In the genomic region with DNA sequence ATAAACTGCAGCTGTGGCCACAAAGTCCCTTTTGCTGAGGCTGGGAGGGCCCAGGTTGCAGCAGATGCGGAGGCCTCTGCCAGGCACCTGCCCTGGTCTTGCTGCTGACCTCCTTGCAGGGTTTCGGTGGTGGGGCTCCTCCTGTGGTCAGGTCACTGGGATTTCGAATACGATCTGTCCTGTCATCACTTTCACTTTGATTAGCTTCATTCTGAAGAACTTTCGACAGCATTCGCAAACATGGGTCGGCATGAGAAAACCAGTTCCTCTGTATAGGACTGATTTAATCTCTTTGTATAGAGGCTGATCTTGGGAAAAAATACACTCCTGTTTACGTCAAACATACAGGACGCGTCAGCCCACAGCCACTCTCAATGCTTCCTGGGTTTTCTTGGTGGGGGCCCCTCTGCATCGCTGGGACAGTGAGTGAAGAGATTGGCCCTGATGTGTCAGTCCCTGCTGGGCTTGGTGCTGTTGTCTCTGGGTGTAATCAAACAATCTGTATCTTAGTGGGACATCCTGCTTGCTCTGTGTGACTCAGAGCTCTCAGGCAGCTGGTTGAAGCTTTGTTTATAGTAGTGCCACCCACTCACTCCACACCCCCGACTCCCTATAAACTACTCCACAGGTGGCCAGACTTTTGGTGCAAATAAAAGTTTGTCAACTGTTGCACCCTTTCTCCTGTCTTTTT, we compare ENCODE assay signal across 8 cellular contexts.
DNase-seq lines count a peak whose midpoint lies in the region; ATAC-seq and TF ChIP-seq lines count a peak whose summit lies in the region.

No MANE protein-coding gene starts in this region.

- H3K36me3 ChIP-seq in lung (ENCODE audit: control insufficient read depth in 2 of 2, insufficient read depth in 2 of 2, low read length in 2 of 2), result no peaks in the 10 kb centered on the region

- H3K36me3 Mint-ChIP-seq in activated T-cell treated with anti-CD3 and anti-CD28 coated beads, Interleukin-2, amount 50 U/mL, for 72 hours (ENCODE audit: insufficient read depth in 2 of 2), result peaks cover 11 to 23% of the 10 kb centered on the region in 2 donors

- peak; percentile 93 for ATAC-seq in activated T-cell treated with anti-CD3 and anti-CD28 coated beads, Interleukin-2, amount 50 U/mL, for 72 hours (replicated peaks in 1 of 2)
- peak; percentile 41 for ATAC-seq in lung (ENCODE audit: insufficient read depth, low FRiP score)

- peaks cover 0 to 1% of the 10 kb centered on the region in 2 donors for H3K9me3 ChIP-seq in lung (ENCODE audit: control insufficient read depth in 2 of 2, insufficient read depth in 1 of 2, low read length in 1 of 2)

- H3K27ac ChIP-seq in lung (ENCODE audit: low read depth in 1 of 2, low read length in 1 of 2), result peak overlapping the region in 1 of 2 donors; percentile 58

- H3K27ac Mint-ChIP-seq in activated T-cell treated with anti-CD3 and anti-CD28 coated beads, Interleukin-2, amount 50 U/mL, for 72 hours, result peak overlapping the region; percentile 96

- 43 to 61% methylated on average over 12 of the region's 12 CpGs for WGBS in lung, 2 donors

- no peak for TF ChIP-seq CTCF in GM12865 (IDR thresholded peaks at IDR 0.05; ENCODE audit: insufficient read depth, low read depth, low read length, missing control alignments)
- no peak for TF ChIP-seq CTCF in lung (IDR thresholded peaks at IDR 0.05; ENCODE audit: control extremely low read depth, extremely low read depth)

- peaks cover 93% of the 10 kb centered on the region for H3K4me1 Mint-ChIP-seq in activated T-cell treated with anti-CD3 and anti-CD28 coated beads, Interleukin-2, amount 50 U/mL, for 72 hours (ENCODE audit: low read depth)

- no peaks in the 10 kb centered on the region for H3K27me3 ChIP-seq in lung (ENCODE audit: control insufficient read depth, insufficient read depth)

- peak overlapping the region; percentile 32; the same call in 1 of the 2 replicates for H3K4me3 ChIP-seq in GM12865 (ENCODE audit: low read depth, low read length)
- no peak overlapping the region for H3K4me3 ChIP-seq in lung

- H3K4me3 Mint-ChIP-seq in activated T-cell treated with anti-CD3 and anti-CD28 coated beads, Interleukin-2, amount 50 U/mL, for 72 hours, result peak overlapping the region; percentile 73 to 87

- DNase-seq in GM12865 (ENCODE audit: low read depth) (peak; percentile 93), H4 (ENCODE audit: low spot score) (peak; percentile 50), MV-4-11 (lab: John Stamatoyannopoulos, UW) (peak; percentile 34), lung (ENCODE audit: low spot score) (no peak), AG08395 (ENCODE audit: low spot score) (no peak), GM19240 (ENCODE audit: insufficient read length, low spot score) (no peak)
- peak; percentile 85 to 91 for DNase-seq in activated T-cell treated with anti-CD3 and anti-CD28 coated beads, Interleukin-2, amount 50 U/mL, for 72 hours
- DNase-seq in stimulated activated naive CD4-positive, alpha-beta T cell (lab: John Stamatoyannopoulos, UW), result peak; percentile 55 to 85 (median 72)

- peaks cover 0 to 3% of the 10 kb centered on the region in 2 donors for H3K4me1 ChIP-seq in lung (ENCODE audit: control insufficient read depth in 2 of 2, insufficient read depth in 2 of 2, low read length in 2 of 2)

- no peaks in the 10 kb centered on the region for H3K27me3 Mint-ChIP-seq in activated T-cell treated with anti-CD3 and anti-CD28 coated beads, Interleukin-2, amount 50 U/mL, for 72 hours (ENCODE audit: low read depth)

- H3K9me3 Mint-ChIP-seq in activated T-cell treated with anti-CD3 and anti-CD28 coated beads, Interleukin-2, amount 50 U/mL, for 72 hours, result peaks cover 6% of the 10 kb centered on the region in 2 donors

Comparison
In these comparisons a context has a peak if more than half of its experiments do, and no peak if none do; other contexts are left out.
1. DNase-seq: peak in GM12865 (single experiment), H4 (single experiment), MV-4-11 (single experiment), activated T-cell treated with anti-CD3 and anti-CD28 coated beads, Interleukin-2, amount 50 U/mL, for 72 hours (2 of 2) and stimulated activated naive CD4-positive, alpha-beta T cell (6 of 6); none in lung (single experiment), AG08395 (single experiment) and GM19240 (single experiment).